Comparison of ENCODE assay signal across 18 cellular contexts in the genomic region with DNA sequence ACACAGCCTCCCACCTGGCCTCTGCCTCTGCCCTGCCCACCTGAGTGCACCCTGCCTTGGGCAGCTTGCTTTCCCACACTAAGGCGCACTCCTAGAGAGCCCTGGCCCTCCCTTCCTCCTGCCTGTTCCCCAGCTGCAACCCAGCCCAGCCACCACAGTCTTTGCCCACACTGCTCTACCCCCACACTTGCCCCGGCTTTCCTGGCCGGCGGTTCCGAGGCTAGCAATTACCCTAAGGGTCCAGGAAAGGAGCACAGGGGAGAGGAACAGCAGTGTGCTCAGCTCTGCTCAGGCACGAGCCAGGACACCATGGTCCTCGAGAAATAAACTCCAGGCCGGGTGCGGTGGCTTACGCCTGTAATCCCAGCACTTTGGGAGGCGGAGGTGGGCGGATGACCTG.
"Had no signal": no experiment of that assay in that cellular context is flagged by ENCODE, and none has a peak within 500 bp of the region (broad histone marks: within the 10 kb centered on the region; RNA-seq: fewer than 3 reads in every experiment).

No MANE protein-coding gene starts in this region.

- H3K27ac ChIP-seq: dorsolateral prefrontal cortex, hepatocyte, right atrium auricular region, sigmoid colon, skin epidermis, uterus had no signal

- H3K27ac Mint-ChIP-seq: natural killer cell had no signal

- H2AFZ ChIP-seq: hepatocyte had no signal

- H3K4me1 Mint-ChIP-seq: natural killer cell had no signal

- H3K27me3 ChIP-seq: hepatocyte, right atrium auricular region, sigmoid colon, uterus had no signal

- H3K4me1 ChIP-seq: right atrium auricular region, sigmoid colon, uterus had no signal

- H3K4me3 ChIP-seq: dorsolateral prefrontal cortex, hepatocyte, lung, right atrium auricular region, sigmoid colon, skin epidermis, uterus had no signal

- H3K4me2 ChIP-seq: hepatocyte had no signal

- DNase-seq: cortex of kidney; dorsolateral prefrontal cortex; effector CD8-positive, alpha-beta T cell; foreskin melanocyte; left colon; left ventricle myocardium superior; mesenchymal stem cell; natural killer cell; sigmoid colon; stimulated activated CD4-positive, alpha-beta T cell treated with anti-CD3 and anti-CD28 coated beads, Interleukin-2, amount 100 ng/mL, for 24 hours; stimulated activated CD4-positive, alpha-beta T cell treated with anti-CD3 and anti-CD28 coated beads, Interleukin-4, amount 100 ng/mL, for 4 hours; stimulated activated naive CD4-positive, alpha-beta T cell treated with Interleukin-2 at 50 U/mL for 16 hours; trophoblast cell; uterus had no signal

- ATAC-seq: left colon, left ventricle myocardium superior had no signal

- H3K9me3 ChIP-seq: right atrium auricular region, sigmoid colon, uterus had no signal

- H3K79me2 ChIP-seq: hepatocyte had no signal

- H3K4me3 Mint-ChIP-seq: natural killer cell had no signal

- H3K36me3 ChIP-seq: right atrium auricular region, sigmoid colon, uterus had no signal

- H3K9me3 Mint-ChIP-seq: natural killer cell had no signal

- H3K36me3 Mint-ChIP-seq: natural killer cell had no signal
